Comparison of ENCODE assay signal across 26 cellular contexts in the genomic region with DNA sequence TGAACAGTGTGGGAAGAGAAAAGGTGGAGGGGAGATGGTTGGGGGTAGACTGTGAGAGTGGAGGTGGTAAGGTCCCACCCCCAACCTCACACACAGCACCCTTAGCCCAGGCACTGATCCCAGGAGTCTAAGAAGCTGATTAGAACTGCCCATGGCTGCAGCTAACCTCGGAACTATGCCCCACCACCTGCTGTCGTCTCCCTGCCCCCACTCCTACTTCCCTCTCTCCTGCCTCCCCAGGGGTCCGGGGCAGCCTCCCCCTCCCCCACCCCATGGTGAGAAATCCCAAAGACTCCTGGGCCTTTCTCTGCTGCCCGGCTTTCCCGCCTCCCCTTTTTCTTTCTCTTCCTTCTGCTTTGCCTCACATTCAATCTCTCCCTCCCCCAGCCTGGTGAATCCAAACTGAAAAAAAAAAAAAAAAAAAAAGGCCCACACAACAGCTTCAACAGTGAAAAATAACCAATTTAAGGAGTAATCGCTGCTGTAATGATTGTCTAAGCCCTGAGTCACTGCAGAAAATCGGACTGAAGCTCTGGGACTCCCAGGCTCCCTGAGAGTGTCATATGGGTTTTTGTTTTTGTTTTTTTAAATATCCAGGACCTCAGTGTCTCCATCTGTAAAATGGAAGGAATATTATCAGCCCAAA. TPM values are rescaled to one million over a fixed set of nuclear protein-coding genes. Genes with fewer than 3 reads are reported as not detected.
DNase-seq lines count a peak whose midpoint lies in the region; ATAC-seq and TF ChIP-seq lines count a peak whose summit lies in the region.
"Had no signal": no experiment of that assay in that cellular context is flagged by ENCODE, and none has a peak within 500 bp of the region (broad histone marks: within the 10 kb centered on the region; RNA-seq: fewer than 3 reads in every experiment).

No MANE protein-coding gene starts in this region.

- H3K4me3 ChIP-seq in A673 (ENCODE audit: low read depth, low read length, poor library complexity, severe bottlenecking) (no peak overlapping the region), HEK293 (ENCODE audit: low read depth, low read length) (no peak overlapping the region), iPS-20b (ENCODE audit: low read length) (no peak overlapping the region), brain microvascular endothelial cell (ENCODE audit: low read depth, low read length) (no peak overlapping the region)
- H3K4me3 ChIP-seq: ascending aorta, right atrium auricular region, SK-N-MC, thyroid gland had no signal

- no peaks in the 10 kb centered on the region for H3K9me3 Mint-ChIP-seq in chondrocyte (ENCODE audit: low read depth)
- H3K9me3 Mint-ChIP-seq in stimulated activated naive CD8-positive, alpha-beta T cell treated with anti-CD3 and anti-CD28 coated beads, Interleukin-15, amount 100 ng/mL, for 72 hours = no peaks in the 10 kb centered on the region
- H3K9me3 Mint-ChIP-seq: activated CD4-positive, alpha-beta T cell treated with anti-CD3 and anti-CD28 coated beads, Interleukin-2, amount 10 ng/mL, durations not matched to agents 7 days and 5 days; naive B cell had no signal

- POLR2A ChIA-PET in A673 (lab: Charles Lee; ENCODE audit: low non-redundant PET) (no interaction called here), HEK293 (lab: Yijun Ruan, JAX) (interaction anchor here (0.7 kb wide), 1 partner anchor 353 kb away, joined by 3 read pairs; no protein-coding TSS in a partner anchor)

- in situ Hi-C loops in brain microvascular endothelial cell (cut with HindIII; ENCODE audit: low pct_ligation_motif_present, low sequenced_read_pairs) = no loop called here

- intact Hi-C loops in A673 (cut with micrococcal nuclease; ENCODE audit: unreplicated experiment) = no loop called here

- peaks cover 18% of the 10 kb centered on the region for H3K4me1 ChIP-seq in A673 (ENCODE audit: insufficient read depth, low read length, poor library complexity, severe bottlenecking)
- no peaks in the 10 kb centered on the region for H3K4me1 ChIP-seq in HEK293 (ENCODE audit: control insufficient read depth, insufficient read depth, low read length)
- peaks cover 33% of the 10 kb centered on the region; the same call in 1 of the 2 replicates for H3K4me1 ChIP-seq in iPS-20b (ENCODE audit: insufficient read depth, low read length)
- H3K4me1 ChIP-seq: ascending aorta, BE2C, foreskin keratinocyte had no signal

- peak overlapping the region; percentile 42; the same call in 1 of the 2 replicates for H3K9ac ChIP-seq in iPS-20b (ENCODE audit: low read depth, low read length)

- H3K4me3 Mint-ChIP-seq in chondrocyte (ENCODE audit: unreplicated experiment) = no peak overlapping the region
- no peak overlapping the region for H3K4me3 Mint-ChIP-seq in stimulated activated naive CD8-positive, alpha-beta T cell treated with anti-CD3 and anti-CD28 coated beads, Interleukin-15, amount 100 ng/mL, for 72 hours
- H3K4me3 Mint-ChIP-seq: activated CD4-positive, alpha-beta T cell treated with anti-CD3 and anti-CD28 coated beads, Interleukin-2, amount 10 ng/mL, durations not matched to agents 7 days and 5 days; activated naive CD8-positive, alpha-beta T cell had no signal

- CTCF ChIA-PET in A673 (lab: Charles Lee) = interaction anchor here (1.4 kb wide), 1 partner anchor 33 kb away, joined by 4 read pairs; no protein-coding TSS in a partner anchor
- CTCF ChIA-PET in HEK293 (lab: Yijun Ruan, JAX) = interaction anchor here (0.8 to 1.4 kb wide), 5 partner anchors 10 to 154 kb away, joined by 3 to 7 read pairs (median 3); partner anchors contain the start of gene TP53I11

- H3K27me3 ChIP-seq in A673 (replicated peaks; ENCODE audit: insufficient read depth, low read depth, low read length, poor library complexity) = no peaks in the 10 kb centered on the region
- H3K27me3 ChIP-seq in iPS-20b (ENCODE audit: insufficient read depth, low read length) = peaks cover 28% of the 10 kb centered on the region; the same call in 1 of the 2 replicates
- no peaks in the 10 kb centered on the region for H3K27me3 ChIP-seq in brain microvascular endothelial cell (replicated peaks)
- H3K27me3 ChIP-seq: ascending aorta, BE2C, right atrium auricular region, thyroid gland had no signal

- no peak overlapping the region for H3K27ac Mint-ChIP-seq in chondrocyte (ENCODE audit: unreplicated experiment)
- no peak overlapping the region for H3K27ac Mint-ChIP-seq in stimulated activated naive CD8-positive, alpha-beta T cell treated with anti-CD3 and anti-CD28 coated beads, Interleukin-15, amount 100 ng/mL, for 72 hours
- H3K27ac Mint-ChIP-seq: activated CD4-positive, alpha-beta T cell treated with anti-CD3 and anti-CD28 coated beads, Interleukin-2, amount 10 ng/mL, durations not matched to agents 7 days and 5 days; activated naive CD8-positive, alpha-beta T cell; naive B cell had no signal

- peak; percentile 38 for DNase-seq in A673 (ENCODE audit: low spot score)
- peak; percentile 86 for DNase-seq in NCI-H82 treated with DMSO at 0.1 percent for 48 hours (lab: John Stamatoyannopoulos, UW; ENCODE audit: unreplicated experiment)
- DNase-seq in chondrocyte (ENCODE audit: low spot score) = no peak
- DNase-seq in brain microvascular endothelial cell = no peak
- no peak for DNase-seq in activated gamma-delta T cell treated with Interleukin-2 at 50 U/mL for 16 hours
- DNase-seq in stimulated activated naive CD8-positive, alpha-beta T cell treated with anti-CD3 and anti-CD28 coated beads, Interleukin-15, amount 100 ng/mL, for 72 hours = no peak
- DNase-seq: activated CD4-positive, alpha-beta T cell treated with anti-CD3 and anti-CD28 coated beads, Interleukin-2, amount 10 ng/mL, durations not matched to agents 7 days and 5 days; BE2C; Caco-2; cerebellar nuclear complex; foreskin keratinocyte; MM.1S; naive B cell; NCI-H2029; NCI-H446 treated with DMSO at 0.1 percent for 48 hours; RPMI8226; stimulated activated CD4-positive, alpha-beta T cell treated with anti-CD3 and anti-CD28 coated beads, Interleukin-4, amount 100 ng/mL, for 24 hours; stimulated activated naive CD8-positive, alpha-beta T cell treated with anti-CD3 and anti-CD28 coated beads, Interleukin-15, Interleukin-2, amounts not matched to agents 100 U/mL and 50 U/mL, for 24 hours; T-helper 2 cell had no signal

- TF ChIP-seq CTCF in A673 (conservative IDR thresholded peaks at IDR 0.05; ENCODE audit: low read depth, low read length) = no peak
- TF ChIP-seq CTCF in HEK293 (tag by site-specific recombination; IDR thresholded peaks at IDR 0.05) = no peak
- no peak for TF ChIP-seq CTCF in chondrocyte (IDR thresholded peaks at IDR 0.05)
- no peak for TF ChIP-seq CTCF in brain microvascular endothelial cell (IDR thresholded peaks at IDR 0.05; ENCODE audit: low read depth, low read length, missing control alignments)

- ATAC-seq in stimulated activated naive CD8-positive, alpha-beta T cell treated with anti-CD3 and anti-CD28 coated beads, Interleukin-15, amount 100 ng/mL, for 72 hours = no peak
- ATAC-seq: foreskin keratinocyte; stimulated activated naive CD8-positive, alpha-beta T cell treated with anti-CD3 and anti-CD28 coated beads, Interleukin-15, Interleukin-2, amounts not matched to agents 100 U/mL and 50 U/mL, for 24 hours had no signal

- H3K27ac ChIP-seq in A673 (ENCODE audit: low read depth, low read length, poor library complexity, severe bottlenecking) (no peak overlapping the region), HEK293 (ENCODE audit: extremely low read depth, low read depth, low read length) (no peak overlapping the region), iPS-20b (ENCODE audit: low read length) (peak overlapping the region; percentile 42), brain microvascular endothelial cell (no peak overlapping the region)
- H3K27ac ChIP-seq: ascending aorta, foreskin keratinocyte, right atrium auricular region, SK-N-MC, thyroid gland had no signal

- H3K27me3 Mint-ChIP-seq in chondrocyte (ENCODE audit: low read depth) = peaks cover 4% of the 10 kb centered on the region
- no peaks in the 10 kb centered on the region for H3K27me3 Mint-ChIP-seq in stimulated activated naive CD8-positive, alpha-beta T cell treated with anti-CD3 and anti-CD28 coated beads, Interleukin-15, amount 100 ng/mL, for 72 hours
- H3K27me3 Mint-ChIP-seq: activated CD4-positive, alpha-beta T cell treated with anti-CD3 and anti-CD28 coated beads, Interleukin-2, amount 10 ng/mL, durations not matched to agents 7 days and 5 days; activated naive CD8-positive, alpha-beta T cell; naive B cell had no signal

- no peaks in the 10 kb centered on the region for H3K9me3 ChIP-seq in A673 (ENCODE audit: low read depth, low read length, poor library complexity, severe bottlenecking)
- H3K9me3 ChIP-seq in HEK293 (ENCODE audit: control insufficient read depth, insufficient read depth, low read depth, low read length) = no peaks in the 10 kb centered on the region
- no peaks in the 10 kb centered on the region for H3K9me3 ChIP-seq in iPS-20b (ENCODE audit: insufficient read depth, low read depth, low read length)
- H3K9me3 ChIP-seq: ascending aorta, BE2C, Caco-2, right atrium auricular region, thyroid gland had no signal

- H3K4me1 Mint-ChIP-seq in chondrocyte (ENCODE audit: low read depth) = peaks cover 3% of the 10 kb centered on the region
- peaks cover 6% of the 10 kb centered on the region for H3K4me1 Mint-ChIP-seq in stimulated activated naive CD8-positive, alpha-beta T cell treated with anti-CD3 and anti-CD28 coated beads, Interleukin-15, amount 100 ng/mL, for 72 hours

- no peaks in the 10 kb centered on the region for H3K36me3 Mint-ChIP-seq in chondrocyte (ENCODE audit: low read depth)
- H3K36me3 Mint-ChIP-seq: activated naive CD8-positive, alpha-beta T cell; naive B cell had no signal

- no TSS peak for BruUV-seq in A673 (replicated peaks; lab: Mats Ljungman, UMichigan)

- H3K36me3 ChIP-seq in A673 (ENCODE audit: insufficient read depth, low read length, poor library complexity, severe bottlenecking) (no peaks in the 10 kb centered on the region), HEK293 (ENCODE audit: control insufficient read depth in 2 of 2, insufficient read depth in 1 of 2, low read length in 2 of 2) (no peaks in the 10 kb centered on the region), iPS-20b (ENCODE audit: insufficient read depth, low read depth, low read length) (no peaks in the 10 kb centered on the region), brain microvascular endothelial cell (replicated peaks) (no peaks in the 10 kb centered on the region)
- H3K36me3 ChIP-seq: ascending aorta, BE2C, right atrium auricular region, thyroid gland had no signal

TF ChIP-seq in HEK293, 187 proteins besides CTCF, POLR2A, EP300 and RAD21:
- TF ChIP-seq ZNF561 (tag by site-specific recombination; IDR thresholded peaks at IDR 0.05; ENCODE audit: borderline replicate concordance) (no peak), ZNF624 (tag by site-specific recombination; IDR thresholded peaks at IDR 0.05) (no peak), GLIS1 (tag by site-specific recombination; IDR thresholded peaks at IDR 0.05) (peak; percentile 14; the same call in 1 of the 2 replicates), ZNF121 (tag by site-specific recombination; IDR thresholded peaks at IDR 0.05) (no peak), ZIC2 (tag by site-specific recombination; IDR thresholded peaks at IDR 0.05) (peak; percentile 76)

RNA-seq across cellular contexts. Expression of gene TP53I11, which starts 9.6 kb away (rescaled TPM):
- total RNA-seq in A673 (2021) = 52.0 and 80.9 TPM in 2 replicates
- 50.1 to 97.5 TPM (median 96.9 TPM) in 3 replicates for total RNA-seq in chondrocyte

Comparison
In these comparisons a context has a peak if more than half of its experiments do, and no peak if none do; other contexts are left out.
1. DNase-seq: peak in A673 (single experiment) and NCI-H82 treated with DMSO at 0.1 percent for 48 hours (single experiment); none in chondrocyte (single experiment), brain microvascular endothelial cell (single experiment), activated gamma-delta T cell treated with Interleukin-2 at 50 U/mL for 16 hours (single experiment) and stimulated activated naive CD8-positive, alpha-beta T cell treated with anti-CD3 and anti-CD28 coated beads, Interleukin-15, amount 100 ng/mL, for 72 hours (0 of 2).